1 cellular context compared by ENCODE assay signal in genomic region chr7:151012921-151013347, GRCh38.
TF ChIP-seq lines count a peak whose summit lies in the region.

No MANE protein-coding gene starts in this region.

TF ChIP-seq in SK-N-SH, 30 proteins besides CTCF, POLR2A, EP300 and RAD21 (continued from another document):
- TF ChIP-seq ZBTB33 (IDR thresholded peaks at IDR 0.05; ENCODE audit: borderline replicate concordance, low read depth): no peak
- no peak for TF ChIP-seq NFIC (IDR thresholded peaks at IDR 0.05; ENCODE audit: borderline replicate concordance)
- peak; percentile 76 for TF ChIP-seq SMC3 (IDR thresholded peaks at IDR 0.05; ENCODE audit: low read depth, low read length)
- 0 out of 2 replicates have a peak, but pooled peaks have one; percentile 9 for TF ChIP-seq NRF1 (IDR thresholded peaks at IDR 0.05; ENCODE audit: low read depth, low read length)
- TF ChIP-seq POLR2AphosphoS5 (IDR thresholded peaks at IDR 0.05; ENCODE audit: low read depth, low read length): no peak
- TF ChIP-seq TCF12 (IDR thresholded peaks at IDR 0.05): no peak
- TF ChIP-seq, protein P1, sequence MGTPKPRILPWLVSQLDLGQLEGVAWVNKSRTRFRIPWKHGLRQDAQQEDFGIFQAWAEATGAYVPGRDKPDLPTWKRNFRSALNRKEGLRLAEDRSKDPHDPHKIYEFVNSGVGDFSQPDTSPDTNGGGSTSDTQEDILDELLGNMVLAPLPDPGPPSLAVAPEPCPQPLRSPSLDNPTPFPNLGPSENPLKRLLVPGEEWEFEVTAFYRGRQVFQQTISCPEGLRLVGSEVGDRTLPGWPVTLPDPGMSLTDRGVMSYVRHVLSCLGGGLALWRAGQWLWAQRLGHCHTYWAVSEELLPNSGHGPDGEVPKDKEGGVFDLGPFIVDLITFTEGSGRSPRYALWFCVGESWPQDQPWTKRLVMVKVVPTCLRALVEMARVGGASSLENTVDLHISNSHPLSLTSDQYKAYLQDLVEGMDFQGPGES (IDR thresholded peaks at IDR 0.05; ENCODE audit: low read depth, low read length): no peak
- TF ChIP-seq TEAD4 (IDR thresholded peaks at IDR 0.05; ENCODE audit: borderline replicate concordance, insufficient read depth): no peak
- TF ChIP-seq, protein P2, sequence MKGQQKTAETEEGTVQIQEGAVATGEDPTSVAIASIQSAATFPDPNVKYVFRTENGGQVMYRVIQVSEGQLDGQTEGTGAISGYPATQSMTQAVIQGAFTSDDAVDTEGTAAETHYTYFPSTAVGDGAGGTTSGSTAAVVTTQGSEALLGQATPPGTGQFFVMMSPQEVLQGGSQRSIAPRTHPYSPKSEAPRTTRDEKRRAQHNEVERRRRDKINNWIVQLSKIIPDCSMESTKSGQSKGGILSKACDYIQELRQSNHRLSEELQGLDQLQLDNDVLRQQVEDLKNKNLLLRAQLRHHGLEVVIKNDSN (IDR thresholded peaks at IDR 0.05; ENCODE audit: borderline replicate concordance, low read depth): no peak
- 0 out of 2 replicates have a peak, but pooled peaks have one; percentile 11 for TF ChIP-seq RCOR1 (IDR thresholded peaks at IDR 0.05; ENCODE audit: low read length)
- TF ChIP-seq RXRA (IDR thresholded peaks at IDR 0.05; ENCODE audit: borderline replicate concordance, low read depth): no peak
TF ChIP-seq in SK-N-SH: peak in this region for 4.
